ENCODE assay signal across 10 cellular contexts in genomic region chr3:102078864-102079808, GRCh38.
A peak's percentile ranks its signal among the peaks of the same experiment; 100 is the strongest.
DNase-seq lines count a peak whose midpoint lies in the region; ATAC-seq and TF ChIP-seq lines count a peak whose summit lies in the region.
"Had no signal": no experiment of that assay in that cellular context is flagged by ENCODE, and none has a peak within 500 bp of the region (broad histone marks: within the 10 kb centered on the region; RNA-seq: fewer than 3 reads in every experiment).

No MANE protein-coding gene starts in this region.

- no peaks in the 10 kb centered on the region for H3K27me3 Mint-ChIP-seq in GM23338 (ENCODE audit: insufficient read depth, low read depth, poor library complexity)
- H3K27me3 Mint-ChIP-seq in naive thymus-derived CD8-positive, alpha-beta T cell, result no peaks in the 10 kb centered on the region
- H3K27me3 Mint-ChIP-seq in natural killer cell treated with Interleukin-12 subunit alpha and Interleukin-12 subunit beta and Interleukin-15 and Interleukin-18, amount 100 ng/mL, for 72 hours, result peaks cover 13 to 27% of the 10 kb centered on the region in 2 donors

- no peaks in the 10 kb centered on the region for H3K36me3 ChIP-seq in GM23338 (ENCODE audit: insufficient read depth)
- H3K36me3 ChIP-seq: neutrophil had no signal

- no peaks in the 10 kb centered on the region for H3K9me3 Mint-ChIP-seq in GM23338
- peaks cover 0 to 10% (median 0%) of the 10 kb centered on the region in 9 donors for H3K9me3 Mint-ChIP-seq in naive thymus-derived CD8-positive, alpha-beta T cell
- no peaks in the 10 kb centered on the region for H3K9me3 Mint-ChIP-seq in natural killer cell treated with Interleukin-12 subunit alpha and Interleukin-12 subunit beta and Interleukin-15 and Interleukin-18, amount 100 ng/mL, for 72 hours

- peak overlapping the region; percentile 84 for H3K27ac Mint-ChIP-seq in GM23338
- H3K27ac Mint-ChIP-seq in naive thymus-derived CD8-positive, alpha-beta T cell, result peak overlapping the region; percentile 93 to 99 (median 96)
- peak overlapping the region in 1 of 2 donors; percentile 57 for H3K27ac Mint-ChIP-seq in natural killer cell treated with Interleukin-12 subunit alpha and Interleukin-12 subunit beta and Interleukin-15 and Interleukin-18, amount 100 ng/mL, for 72 hours

- H3K4me3 Mint-ChIP-seq in GM23338, result no peak overlapping the region
- peak overlapping the region; percentile 38 to 81 (median 68) for H3K4me3 Mint-ChIP-seq in naive thymus-derived CD8-positive, alpha-beta T cell
- no peak overlapping the region for H3K4me3 Mint-ChIP-seq in natural killer cell treated with Interleukin-12 subunit alpha and Interleukin-12 subunit beta and Interleukin-15 and Interleukin-18, amount 100 ng/mL, for 72 hours

- ATAC-seq in GM23338 (peak; percentile 94), GM19023 (IDR thresholded peaks at IDR 0.05; ENCODE audit: unreplicated experiment) (no peak), GM19452 (IDR thresholded peaks at IDR 0.05; ENCODE audit: unreplicated experiment) (no peak)
- ATAC-seq in naive thymus-derived CD8-positive, alpha-beta T cell, result peak; percentile 86 to 91
- ATAC-seq in natural killer cell treated with Interleukin-12 subunit alpha and Interleukin-12 subunit beta and Interleukin-15 and Interleukin-18, amount 100 ng/mL, for 72 hours, result no peak

- no peaks in the 10 kb centered on the region for H3K79me2 ChIP-seq in GM23338 (replicated peaks; ENCODE audit: insufficient read depth)

- no peaks in the 10 kb centered on the region for H3K27me3 ChIP-seq in GM23338 (ENCODE audit: insufficient read depth)
- H3K27me3 ChIP-seq: neutrophil had no signal

- no peaks in the 10 kb centered on the region for H3F3A ChIP-seq in GM23338 (replicated peaks; ENCODE audit: low read depth)

- H3K27ac ChIP-seq in GM23338 (ENCODE audit: low read depth), result peak overlapping the region; percentile 5
- H3K27ac ChIP-seq: neutrophil had no signal

- H4K20me1 ChIP-seq in GM23338 (replicated peaks; ENCODE audit: insufficient read depth), result no peaks in the 10 kb centered on the region

- 0 out of 2 replicates have a peak, but pooled peaks cover 3% of the 10 kb centered on the region for H3K9me2 ChIP-seq in GM23338 (ENCODE audit: insufficient read depth)

- DNase-seq in GM23338 (ENCODE audit: low spot score) (peak; percentile 47), NOMO-1 treated with dmso at 0.1 percent for 144 hours (lab: John Stamatoyannopoulos, UW; ENCODE audit: unreplicated experiment) (peak; percentile 7), amniotic epithelial cell (ENCODE audit: low read depth) (peak; percentile 21), SKM-1 (lab: John Stamatoyannopoulos, UW; ENCODE audit: unreplicated experiment) (no peak)
- peak in 6 of 10 donors; percentile 9 to 56 (median 31) for DNase-seq in naive thymus-derived CD8-positive, alpha-beta T cell
- no peak for DNase-seq in natural killer cell treated with Interleukin-12 subunit alpha and Interleukin-12 subunit beta and Interleukin-15 and Interleukin-18, amount 100 ng/mL, for 72 hours (ENCODE audit: low spot score)
- DNase-seq: NCI-H2171 had no signal

- POLR2A ChIA-PET in naive thymus-derived CD8-positive, alpha-beta T cell (lab: Charles Lee), result interaction anchor here (0.8 to 2.9 kb wide), 11 partner anchors 19 to 269 kb away, joined by 3 to 27 read pairs (median 4); partner anchors contain the start of gene NFKBIZ

- H3K4me1 ChIP-seq in GM23338 (ENCODE audit: insufficient read depth), result peaks cover 24% of the 10 kb centered on the region; the same call in 1 of the 2 replicates

- H2AFZ ChIP-seq in GM23338, result peak overlapping the region; percentile 6; the same call in 1 of the 2 replicates

- H3K4me1 Mint-ChIP-seq in GM23338, result peaks cover 31% of the 10 kb centered on the region
- H3K4me1 Mint-ChIP-seq in naive thymus-derived CD8-positive, alpha-beta T cell, result peaks cover 29 to 63% (median 58%) of the 10 kb centered on the region in 4 donors
- H3K4me1 Mint-ChIP-seq in natural killer cell treated with Interleukin-12 subunit alpha and Interleukin-12 subunit beta and Interleukin-15 and Interleukin-18, amount 100 ng/mL, for 72 hours (ENCODE audit: low read depth in 2 of 2), result no peaks in the 10 kb centered on the region

- TF ChIP-seq CTCF in GM23338 (conservative IDR thresholded peaks at IDR 0.05; ENCODE audit: low read depth in 2 of 2), result no peak

- no peak overlapping the region for H3K4me3 ChIP-seq in GM23338

- 0 out of 2 replicates have a peak overlapping the region, but pooled peaks have one; percentile 19 for H3K4me2 ChIP-seq in GM23338

- H3K36me3 Mint-ChIP-seq in GM23338 (ENCODE audit: low read depth), result no peaks in the 10 kb centered on the region
- H3K36me3 Mint-ChIP-seq in naive thymus-derived CD8-positive, alpha-beta T cell, result peaks cover 0 to 8% (median 0%) of the 10 kb centered on the region in 3 donors
- H3K36me3 Mint-ChIP-seq in natural killer cell treated with Interleukin-12 subunit alpha and Interleukin-12 subunit beta and Interleukin-15 and Interleukin-18, amount 100 ng/mL, for 72 hours, result peaks cover 6% of the 10 kb centered on the region

TF ChIP-seq in GM23338, 12 proteins besides CTCF, POLR2A, EP300 and RAD21:
- TF ChIP-seq ZNF331 (CRISPR knock-in tag; IDR thresholded peaks at IDR 0.05; ENCODE audit: low read depth) (no peak), ZNF462 (CRISPR knock-in tag; IDR thresholded peaks at IDR 0.05) (peak; percentile 65)
TF ChIP-seq in GM23338: peak in this region for 1.

Comparison
In these comparisons a context has a peak if more than half of its experiments do, and no peak if none do; other contexts are left out.
1. ATAC-seq: peak in GM23338 (single experiment) and naive thymus-derived CD8-positive, alpha-beta T cell (2 of 2); none in GM19023 (single experiment), GM19452 (single experiment) and natural killer cell treated with Interleukin-12 subunit alpha and Interleukin-12 subunit beta and Interleukin-15 and Interleukin-18, amount 100 ng/mL, for 72 hours (0 of 2).
2. DNase-seq: peak in GM23338 (single experiment), NOMO-1 treated with dmso at 0.1 percent for 144 hours (single experiment), amniotic epithelial cell (single experiment) and naive thymus-derived CD8-positive, alpha-beta T cell (6 of 10); none in SKM-1 (single experiment) and natural killer cell treated with Interleukin-12 subunit alpha and Interleukin-12 subunit beta and Interleukin-15 and Interleukin-18, amount 100 ng/mL, for 72 hours (single experiment).
3. H3K4me3 Mint-ChIP-seq: peak in naive thymus-derived CD8-positive, alpha-beta T cell (10 of 10); none in GM23338 (single experiment) and natural killer cell treated with Interleukin-12 subunit alpha and Interleukin-12 subunit beta and Interleukin-15 and Interleukin-18, amount 100 ng/mL, for 72 hours (single experiment).